ENCODE assay signal across 27 cellular contexts in the genomic region with DNA sequence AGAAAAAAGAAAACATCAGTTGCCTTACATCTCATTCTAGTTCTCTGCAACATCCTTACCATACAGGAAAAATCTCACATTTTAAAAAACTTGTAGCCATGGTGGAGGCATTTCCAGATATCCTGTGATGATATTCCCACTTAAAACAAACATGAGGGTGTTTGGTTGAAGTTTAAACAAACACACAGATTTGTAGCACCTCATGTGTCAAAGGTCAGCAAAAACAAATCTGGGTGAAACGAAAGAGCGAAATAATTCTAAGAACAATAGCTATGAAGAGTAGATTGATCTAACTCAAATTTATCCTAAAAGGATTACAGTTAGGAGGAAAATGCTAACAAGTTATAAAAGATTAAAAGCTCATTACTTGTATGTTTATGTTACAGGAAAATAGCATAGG.
"Had no signal": no experiment of that assay in that cellular context is flagged by ENCODE, and none has a peak within 500 bp of the region (broad histone marks: within the 10 kb centered on the region; RNA-seq: fewer than 3 reads in every experiment).

No MANE protein-coding gene starts in this region.

- H3K4me1 ChIP-seq: Peyer's patch, SJCRH30 had no signal

- H3K27me3 ChIP-seq: Peyer's patch, SJCRH30 had no signal

- H3K36me3 ChIP-seq: Peyer's patch, SJCRH30, WERI-Rb-1 had no signal

- H3K9me3 ChIP-seq: Peyer's patch had no signal

- H3K9me3 Mint-ChIP-seq: activated CD4-positive, alpha-beta memory T cell treated with anti-CD3 and anti-CD28 coated beads, Interleukin-2, amount 10 ng/mL, durations not matched to agents 7 days and 5 days had no signal

- ATAC-seq: activated CD8-positive, alpha-beta memory T cell treated with anti-CD3 and anti-CD28 coated beads, Interleukin-2, amount 10 ng/mL, durations not matched to agents 7 days and 5 days; Right ventricle myocardium inferior had no signal

- H3K4me1 Mint-ChIP-seq: activated CD4-positive, alpha-beta memory T cell treated with anti-CD3 and anti-CD28 coated beads, Interleukin-2, amount 10 ng/mL, durations not matched to agents 7 days and 5 days; activated CD8-positive, alpha-beta memory T cell treated with anti-CD3 and anti-CD28 coated beads, Interleukin-2, amount 10 ng/mL, durations not matched to agents 7 days and 5 days; activated naive CD8-positive, alpha-beta T cell treated with anti-CD3 and anti-CD28 coated beads for 36 hours had no signal

- H3K27ac ChIP-seq: KMS-11, Peyer's patch, SJCRH30, SK-N-MC, WERI-Rb-1 had no signal

- H3K4me3 Mint-ChIP-seq: activated CD4-positive, alpha-beta memory T cell treated with anti-CD3 and anti-CD28 coated beads, Interleukin-2, amount 10 ng/mL, durations not matched to agents 7 days and 5 days; activated CD8-positive, alpha-beta memory T cell treated with anti-CD3 and anti-CD28 coated beads, Interleukin-2, amount 10 ng/mL, durations not matched to agents 7 days and 5 days; activated naive CD8-positive, alpha-beta T cell treated with anti-CD3 and anti-CD28 coated beads for 36 hours had no signal

- H3K27ac Mint-ChIP-seq: activated CD4-positive, alpha-beta memory T cell treated with anti-CD3 and anti-CD28 coated beads, Interleukin-2, amount 10 ng/mL, durations not matched to agents 7 days and 5 days; activated CD8-positive, alpha-beta memory T cell treated with anti-CD3 and anti-CD28 coated beads, Interleukin-2, amount 10 ng/mL, durations not matched to agents 7 days and 5 days; activated naive CD8-positive, alpha-beta T cell treated with anti-CD3 and anti-CD28 coated beads for 36 hours had no signal

- H3K27me3 Mint-ChIP-seq: activated CD4-positive, alpha-beta memory T cell treated with anti-CD3 and anti-CD28 coated beads, Interleukin-2, amount 10 ng/mL, durations not matched to agents 7 days and 5 days; activated CD8-positive, alpha-beta memory T cell treated with anti-CD3 and anti-CD28 coated beads, Interleukin-2, amount 10 ng/mL, durations not matched to agents 7 days and 5 days; activated naive CD8-positive, alpha-beta T cell treated with anti-CD3 and anti-CD28 coated beads for 36 hours had no signal

- H3K36me3 Mint-ChIP-seq: activated CD8-positive, alpha-beta memory T cell treated with anti-CD3 and anti-CD28 coated beads, Interleukin-2, amount 10 ng/mL, durations not matched to agents 7 days and 5 days; activated naive CD8-positive, alpha-beta T cell treated with anti-CD3 and anti-CD28 coated beads for 36 hours had no signal

- H3K4me3 ChIP-seq: Peyer's patch, SJCRH30, SK-N-MC had no signal

- DNase-seq: activated CD4-positive, alpha-beta memory T cell treated with anti-CD3 and anti-CD28 coated beads, Interleukin-2, amount 10 ng/mL, durations not matched to agents 7 days and 5 days; activated CD4-positive, alpha-beta T cell treated with anti-CD3 and anti-CD28 coated beads for 1 hour; activated CD4-positive, alpha-beta T cell treated with anti-CD3 and anti-CD28 coated beads for 48 hours; activated CD4-positive, CD25-positive, alpha-beta regulatory T cell; activated CD8-positive, alpha-beta memory T cell treated with anti-CD3 and anti-CD28 coated beads for 24 hours; activated CD8-positive, alpha-beta memory T cell treated with anti-CD3 and anti-CD28 coated beads, Interleukin-2, amount 10 ng/mL, durations not matched to agents 7 days and 5 days; activated CD8-positive, alpha-beta memory T cell treated with anti-CD3 and anti-CD28 coated beads, Interleukin-2, amount 50 U/mL, for 48 hours; activated effector memory CD4-positive, alpha-beta T cell treated with Interleukin-2 at 50 U/mL for 16 hours; activated naive CD4-positive, alpha-beta T cell; activated naive CD4-positive, alpha-beta T cell treated with anti-CD3 and anti-CD28 coated beads, Interleukin-2, amount 50 U/mL, for 16 hours; activated naive CD8-positive, alpha-beta T cell treated with anti-CD3 and anti-CD28 coated beads for 36 hours; activated T-cell treated with anti-CD3 and anti-CD28 coated beads, Interleukin-2, amount 50 U/mL, for 48 hours; amniotic stem cell; aorta; NCI-H187 treated with DMSO at 0.1 percent for 48 hours; NCI-H2081; NCI-H2227 treated with DMSO at 0.1 percent for 48 hours; NCI-H446; NCI-H69; Peyer's patch; RPMI8226; SJCRH30; T1000; WERI-Rb-1 had no signal
